In genomic region chr19:55247621-55248099, GRCh38 we compare ENCODE assay signal across 10 cellular contexts. TPM values are rescaled to one million over a fixed set of nuclear protein-coding genes. Genes with fewer than 3 reads are reported as not detected.
DNase-seq lines count a peak whose midpoint lies in the region; ATAC-seq and TF ChIP-seq lines count a peak whose summit lies in the region.
"Had no signal": no experiment of that assay in that cellular context is flagged by ENCODE, and none has a peak within 500 bp of the region (broad histone marks: within the 10 kb centered on the region; RNA-seq: fewer than 3 reads in every experiment).

No MANE protein-coding gene starts in this region.

- H3K4me1 ChIP-seq in RWPE2 (ENCODE audit: insufficient read depth, poor library complexity, severe bottlenecking), result peaks cover 14% of the 10 kb centered on the region
- H3K4me1 ChIP-seq in smooth muscle cell (ENCODE audit: low read depth), result no peaks in the 10 kb centered on the region

- TF ChIP-seq CTCF in RWPE2 (IDR thresholded peaks at IDR 0.05; ENCODE audit: poor library complexity, severe bottlenecking) (no peak), fibroblast of villous mesenchyme (IDR thresholded peaks at IDR 0.05; ENCODE audit: insufficient read depth, low read depth, low read length) (no peak), smooth muscle cell (IDR thresholded peaks at IDR 0.05; ENCODE audit: borderline replicate concordance, insufficient read depth, poor library complexity, severe bottlenecking) (no peak)

- DNase-seq in SIG-M5 treated with dmso at 0.1 percent for 504 hours (lab: John Stamatoyannopoulos, UW; ENCODE audit: unreplicated experiment), result peak; percentile 47
- no peak for DNase-seq in SIG-M5 (lab: John Stamatoyannopoulos, UW)
- DNase-seq in RWPE2 (ENCODE audit: low spot score), result peak; percentile 73
- peak; percentile 47 for DNase-seq in fibroblast of villous mesenchyme (ENCODE audit: low read depth)
- DNase-seq in smooth muscle cell (lab: John Stamatoyannopoulos, UW; ENCODE audit: unreplicated experiment), result no peak
- no peak for DNase-seq in NCI-H2081 (lab: John Stamatoyannopoulos, UW)
- no peak for DNase-seq in HuH-7 (ENCODE audit: low spot score)
- DNase-seq: SHP77 had no signal

- no peak overlapping the region for H3K4me2 ChIP-seq in smooth muscle cell

- H3K4me3 ChIP-seq in RWPE2 (ENCODE audit: severe bottlenecking) (no peak overlapping the region), fibroblast of villous mesenchyme (ENCODE audit: low read depth, low read length) (no peak overlapping the region), smooth muscle cell (no peak overlapping the region)

- no peak overlapping the region for H3K27ac ChIP-seq in RWPE2 (ENCODE audit: poor library complexity, severe bottlenecking)
- peak overlapping the region; percentile 31 for H3K27ac ChIP-seq in smooth muscle cell (ENCODE audit: low read depth)

- peaks cover 60% of the 10 kb centered on the region for H3K79me2 ChIP-seq in smooth muscle cell (ENCODE audit: low read depth)

- 64% methylated on average over 10 of the region's 10 CpGs for WGBS in smooth muscle cell (ENCODE audit: low lambda C conversion rate)

- H3K36me3 ChIP-seq in RWPE2 (ENCODE audit: low read depth) (peaks cover 36% of the 10 kb centered on the region), smooth muscle cell (ENCODE audit: low read depth) (no peaks in the 10 kb centered on the region)

- peaks cover 84% of the 10 kb centered on the region for H4K20me1 ChIP-seq in smooth muscle cell (ENCODE audit: low read depth)

- H3K9ac ChIP-seq in smooth muscle cell (ENCODE audit: low read depth), result no peak overlapping the region

- peak; percentile 78 for ATAC-seq in RWPE2 (ENCODE audit: low read depth)
- ATAC-seq in HG03280 (IDR thresholded peaks at IDR 0.05; ENCODE audit: unreplicated experiment), result no peak

- no peaks in the 10 kb centered on the region for H3K27me3 ChIP-seq in RWPE2 (ENCODE audit: insufficient read depth, poor library complexity, severe bottlenecking)
- H3K27me3 ChIP-seq in smooth muscle cell (ENCODE audit: low read depth), result no peaks in the 10 kb centered on the region

- no peak overlapping the region for H2AFZ ChIP-seq in smooth muscle cell (ENCODE audit: low read depth)

- no peaks in the 10 kb centered on the region for H3F3A ChIP-seq in smooth muscle cell (ENCODE audit: low read depth)

- H3K9me3 ChIP-seq in RWPE2 (ENCODE audit: severe bottlenecking), result no peaks in the 10 kb centered on the region
- H3K9me3 ChIP-seq in smooth muscle cell (replicated peaks; ENCODE audit: low read depth), result no peaks in the 10 kb centered on the region

RNA-seq across cellular contexts. Expression of gene PPP6R1, which starts 11.2 kb away (rescaled TPM):
- total RNA-seq in fibroblast of villous mesenchyme, result 35.1 and 38.9 TPM in 2 replicates
- total RNA-seq in smooth muscle cell, result 26.7 and 31.1 TPM in 2 replicates
- 58.0 and 59.9 TPM in 2 replicates for polyA plus RNA-seq in smooth muscle cell

RNA-seq across cellular contexts. Expression of gene TMEM86B, which starts 19.1 kb away (rescaled TPM):
- total RNA-seq in fibroblast of villous mesenchyme (1.6 and 1.7 TPM in 2 replicates), smooth muscle cell (1.7 and 2.1 TPM in 2 replicates)
- 2.6 and 3.3 TPM in 2 replicates for polyA plus RNA-seq in smooth muscle cell

RNA-seq across cellular contexts. Expression of gene HSPBP1, which starts 32.2 kb away (rescaled TPM):
- total RNA-seq in fibroblast of villous mesenchyme, result 25.0 and 31.9 TPM in 2 replicates
- 21.5 and 22.1 TPM in 2 replicates for total RNA-seq in smooth muscle cell
- polyA plus RNA-seq in smooth muscle cell, result 66.5 and 80.0 TPM in 2 replicates

RNA-seq across cellular contexts. Expression of gene BRSK1, which starts 36.1 kb away (rescaled TPM):
- total RNA-seq in fibroblast of villous mesenchyme (5.6 and 6.1 TPM in 2 replicates), smooth muscle cell (5.0 and 10.4 TPM in 2 replicates)
- 3.0 and 3.3 TPM in 2 replicates for polyA plus RNA-seq in smooth muscle cell

RNA-seq across cellular contexts. Expression of gene PTPRH, which starts 38.4 kb away (rescaled TPM):
- total RNA-seq in fibroblast of villous mesenchyme (3.9 and 7.1 TPM in 2 replicates), smooth muscle cell (0.18 and 0.31 TPM in 2 replicates)
- 0.46 TPM in 1 of 2 replicates, not detected in the other for polyA plus RNA-seq in smooth muscle cell
- total RNA-seq: activated CD8-positive, alpha-beta memory T cell treated with anti-CD3 and anti-CD28 coated beads for 36 hours had no signal

Comparison
In these comparisons a context has a peak if more than half of its experiments do, and no peak if none do; other contexts are left out.
1. DNase-seq: peak in SIG-M5 treated with dmso at 0.1 percent for 504 hours (single experiment), RWPE2 (single experiment) and fibroblast of villous mesenchyme (single experiment); none in SIG-M5 (single experiment), smooth muscle cell (single experiment), NCI-H2081 (0 of 2) and HuH-7 (single experiment).